ENCODE assay signal across 8 cellular contexts in genomic region chr1:19484793-19485361, GRCh38. TPM values are rescaled to one million over a fixed set of nuclear protein-coding genes. Genes with fewer than 3 reads are reported as not detected.
DNase-seq lines count a peak whose midpoint lies in the region; ATAC-seq and TF ChIP-seq lines count a peak whose summit lies in the region.

No MANE protein-coding gene starts in this region.

- H3K4me3 ChIP-seq in GM06990 (replicated peaks; ENCODE audit: low read depth, low read length) (peak overlapping the region; percentile 100), H7 (ENCODE audit: insufficient read depth, low read depth, low read length) (peak overlapping the region; percentile 95), MG63 (peak overlapping the region; percentile 95), brain microvascular endothelial cell (ENCODE audit: low read depth, low read length) (peak overlapping the region; percentile 89), subcutaneous abdominal adipose tissue (ENCODE audit: low read depth in 1 of 5, low read length in 5 of 5) (peak overlapping the region; percentile 81 to 97 (median 93))

- H3K36me3 ChIP-seq in GM06990 (ENCODE audit: control insufficient read depth, insufficient read depth, low read length) (peaks cover 9% of the 10 kb centered on the region), H7 (replicated peaks; ENCODE audit: control insufficient read depth, insufficient read depth, low read length) (0 out of 2 replicates have a peak, but pooled peaks cover 1% of the 10 kb centered on the region), MG63 (peaks cover 27% of the 10 kb centered on the region), brain microvascular endothelial cell (replicated peaks) (peaks cover 21% of the 10 kb centered on the region), subcutaneous abdominal adipose tissue (ENCODE audit: control insufficient read depth in 5 of 5, insufficient read depth in 5 of 5, low read length in 5 of 5) (peaks cover 0 to 22% (median 6%) of the 10 kb centered on the region in 5 donors)

- no peak for ATAC-seq in HG03378 (IDR thresholded peaks at IDR 0.05; ENCODE audit: unreplicated experiment)

- H3K9me3 ChIP-seq in MG63 (no peaks in the 10 kb centered on the region), subcutaneous abdominal adipose tissue (ENCODE audit: control insufficient read depth in 5 of 5, low read length in 5 of 5) (no peaks in the 10 kb centered on the region)

- DNase-seq in GM06990 (ENCODE audit: extremely low read depth, insufficient read length) (peak; percentile 47), H7 (no peak), MG63 (peak; percentile 30), brain microvascular endothelial cell (no peak), globus pallidus (ENCODE audit: low spot score) (no peak)

- in situ Hi-C loops in brain microvascular endothelial cell (cut with HindIII; ENCODE audit: low pct_ligation_motif_present, low sequenced_read_pairs): loop anchor here (10.0 kb wide), 1 partner anchor 150 kb away; no protein-coding TSS in a partner anchor

- H3K27me3 ChIP-seq in GM06990 (replicated peaks; ENCODE audit: control insufficient read depth, insufficient read depth, low read length) (no peaks in the 10 kb centered on the region), H7 (ENCODE audit: control insufficient read depth, insufficient read depth, low read length) (no peaks in the 10 kb centered on the region), MG63 (no peaks in the 10 kb centered on the region), brain microvascular endothelial cell (replicated peaks) (no peaks in the 10 kb centered on the region), layer of hippocampus (ENCODE audit: control insufficient read depth, insufficient read depth, low read length) (no peaks in the 10 kb centered on the region), subcutaneous abdominal adipose tissue (ENCODE audit: control insufficient read depth in 5 of 5, insufficient read depth in 4 of 5, low read length in 5 of 5) (no peaks in the 10 kb centered on the region)

- peaks cover 13 to 70% (median 63%) of the 10 kb centered on the region in 5 donors for H3K4me1 ChIP-seq in subcutaneous abdominal adipose tissue (ENCODE audit: control insufficient read depth in 5 of 5, insufficient read depth in 5 of 5, low read length in 5 of 5)

- peak overlapping the region; percentile 90 for H3K27ac ChIP-seq in brain microvascular endothelial cell
- peak overlapping the region; percentile 88 for H3K27ac ChIP-seq in layer of hippocampus (ENCODE audit: low read depth, low read length)
- H3K27ac ChIP-seq in subcutaneous abdominal adipose tissue (ENCODE audit: low read depth, low read length): peak overlapping the region; percentile 93

- H3K9ac ChIP-seq in subcutaneous abdominal adipose tissue (ENCODE audit: low read length in 5 of 5): peak overlapping the region; percentile 38 to 99 (median 97)

- no peak for TF ChIP-seq CTCF in GM06990 (IDR thresholded peaks at IDR 0.05; ENCODE audit: insufficient read depth, low read length, poor library complexity, severe bottlenecking)
- no peak for TF ChIP-seq CTCF in brain microvascular endothelial cell (IDR thresholded peaks at IDR 0.05; ENCODE audit: low read depth, low read length, missing control alignments)

RNA-seq across cellular contexts. Expression of gene CAPZB, which starts 0.5 kb away (rescaled TPM):
- 201 and 214 TPM in 2 replicates for total RNA-seq in H7 (2014; rRNA removed; shearing (Covaris generic))
- total RNA-seq in MG63 (2014; rRNA removed; shearing (Covaris generic); ENCODE audit: low replicate concordance): 316 and 357 TPM in 2 replicates

Comparison
In these comparisons a context has a peak if more than half of its experiments do, and no peak if none do; other contexts are left out.
1. DNase-seq: peak in GM06990 (single experiment) and MG63 (single experiment); none in H7 (single experiment), brain microvascular endothelial cell (single experiment) and globus pallidus (single experiment).
2. Peak in every context shown above with its lines, with median percentiles within 50 percentile points of each other: H3K4me3 ChIP-seq and H3K27ac ChIP-seq.